ENCODE assay signal across 16 cellular contexts in the genomic region with DNA sequence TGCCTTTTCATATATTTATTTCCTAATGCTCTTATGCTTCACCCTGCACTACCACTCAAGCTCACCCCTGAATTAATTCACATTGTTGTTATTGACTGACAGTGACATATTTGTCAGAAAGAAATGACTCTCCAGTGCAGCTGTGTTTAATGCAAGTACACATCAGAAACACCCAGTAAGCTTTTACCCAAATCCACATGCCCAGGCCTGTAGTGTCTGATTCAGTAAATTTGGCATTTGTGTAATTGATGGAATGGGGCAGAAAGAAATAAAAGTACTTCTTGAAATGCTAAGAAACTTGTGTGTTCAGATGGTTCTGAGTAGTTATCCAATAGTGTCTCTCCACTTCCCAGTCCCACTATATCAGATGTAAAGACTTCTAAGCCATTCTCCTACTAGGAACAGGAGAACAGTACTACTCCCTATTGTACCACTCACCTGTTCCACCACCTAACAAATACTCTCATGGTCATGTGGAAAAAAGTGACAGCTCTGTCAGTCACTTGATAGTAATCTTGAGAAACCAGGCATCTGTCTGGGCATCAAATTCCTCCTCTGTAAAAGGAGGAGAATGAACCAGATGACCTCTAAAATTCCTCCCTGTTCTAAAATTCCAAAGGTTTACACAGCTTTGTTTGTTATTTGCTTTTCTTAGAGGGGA.
"Had no signal": no experiment of that assay in that cellular context is flagged by ENCODE, and none has a peak within 500 bp of the region (broad histone marks: within the 10 kb centered on the region; RNA-seq: fewer than 3 reads in every experiment).

No MANE protein-coding gene starts in this region.

- H3K4me3 ChIP-seq: colonic mucosa, mucosa of descending colon, neural progenitor cell, ovary, right atrium auricular region, sigmoid colon had no signal

- H3K9me3 ChIP-seq: colonic mucosa, mucosa of descending colon, ovary, right atrium auricular region, sigmoid colon had no signal

- H3K27ac ChIP-seq: colonic mucosa, neural progenitor cell, ovary, right atrium auricular region, sigmoid colon had no signal

- H3K36me3 ChIP-seq: colonic mucosa, neural progenitor cell, ovary, right atrium auricular region, sigmoid colon had no signal

- H3K4me2 ChIP-seq: neural progenitor cell had no signal

- H3K27ac Mint-ChIP-seq: endodermal cell, natural killer cell, neural progenitor cell had no signal

- DNase-seq: colonic mucosa; dermis blood vessel endothelial cell; endodermal cell; kidney glomerular epithelial cell; mucosa of descending colon; natural killer cell; nucleus accumbens; ovary; sigmoid colon; small intestine; stimulated activated CD4-positive, alpha-beta T cell treated with anti-CD3 and anti-CD28 coated beads, Interleukin-12 subunit alpha, Interleukin-12 subunit beta, amount 100 ng/mL, for 4 hours; stimulated activated naive CD4-positive, alpha-beta T cell treated with Interleukin-2 at 50 U/mL for 16 hours had no signal

- ATAC-seq: left lobe of liver, mucosa of descending colon, natural killer cell had no signal

- H3K9me3 Mint-ChIP-seq: endodermal cell, neural progenitor cell had no signal

- FAIRE-seq: endothelial cell of umbilical vein, small intestine had no signal

- H3K9ac ChIP-seq: neural progenitor cell had no signal

- H3K36me3 Mint-ChIP-seq: natural killer cell, neural progenitor cell had no signal

- H3K4me1 ChIP-seq: colonic mucosa, right atrium auricular region, sigmoid colon had no signal

- H3K27me3 ChIP-seq: colonic mucosa, neural progenitor cell, ovary, right atrium auricular region, sigmoid colon had no signal

- H2AFZ ChIP-seq: neural progenitor cell had no signal

- H3K4me3 Mint-ChIP-seq: endodermal cell, natural killer cell, neural progenitor cell had no signal

- H3K4me1 Mint-ChIP-seq: natural killer cell had no signal
